ENCODE assay signal across 9 cellular contexts in the genomic region with DNA sequence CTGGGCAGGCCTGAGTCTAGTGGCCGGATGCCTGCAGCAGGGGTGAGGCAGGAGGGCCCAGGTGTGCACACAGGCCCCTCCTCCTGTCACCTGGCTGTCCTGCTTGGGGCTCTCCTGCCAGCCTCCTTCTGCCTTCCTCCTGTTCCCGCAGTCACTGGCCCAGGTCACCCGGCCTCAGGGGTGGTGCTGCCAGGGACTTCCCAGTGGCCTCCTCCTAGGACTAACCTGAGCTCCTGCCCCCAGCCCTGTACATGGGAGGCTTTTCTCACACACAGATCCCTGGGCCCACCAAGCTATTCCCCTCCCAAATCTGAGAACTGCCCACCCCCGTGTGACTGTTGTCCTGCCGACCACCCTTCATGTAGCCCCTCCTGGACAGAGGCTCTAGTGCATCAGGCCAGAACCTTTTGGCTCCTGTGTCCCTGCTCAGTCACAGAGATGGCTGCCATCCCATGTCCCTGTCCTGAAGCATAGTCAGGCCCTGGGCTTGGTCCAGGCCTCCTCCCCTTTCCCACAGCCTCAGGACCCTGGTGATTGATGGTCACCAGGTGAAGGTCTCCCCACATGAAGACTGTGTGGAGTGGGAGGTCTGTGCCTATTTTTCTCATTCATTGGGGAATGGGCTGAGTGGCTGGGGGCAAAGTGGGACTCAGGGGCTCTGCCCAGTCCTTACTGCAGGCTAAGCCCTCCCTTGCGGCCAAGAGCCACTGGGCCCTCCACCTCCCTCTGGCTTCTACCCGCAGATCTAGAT. TPM values are rescaled to one million over a fixed set of nuclear protein-coding genes. Genes with fewer than 3 reads are reported as not detected.
DNase-seq lines count a peak whose midpoint lies in the region; ATAC-seq and TF ChIP-seq lines count a peak whose summit lies in the region.
"Had no signal": no experiment of that assay in that cellular context is flagged by ENCODE, and none has a peak within 500 bp of the region (broad histone marks: within the 10 kb centered on the region; RNA-seq: fewer than 3 reads in every experiment).

No MANE protein-coding gene starts in this region.

- ATAC-seq in natural killer cell treated with Interleukin-12 subunit alpha and Interleukin-12 subunit beta and Interleukin-15 and Interleukin-18, amount 100 ng/mL, for 72 hours = peak in 1 of 2 donors; percentile 52
- no peak for ATAC-seq in HG02981 (IDR thresholded peaks at IDR 0.05; ENCODE audit: unreplicated experiment)

- peak overlapping the region; percentile 74 for H3K4me3 ChIP-seq in HUES6 (ENCODE audit: low read depth, low read length)

- H3K36me3 Mint-ChIP-seq in brain = no peaks in the 10 kb centered on the region
- no peaks in the 10 kb centered on the region for H3K36me3 Mint-ChIP-seq in natural killer cell treated with Interleukin-12 subunit alpha and Interleukin-12 subunit beta and Interleukin-15 and Interleukin-18, amount 100 ng/mL, for 72 hours

- peaks cover 98% of the 10 kb centered on the region for H3K27me3 Mint-ChIP-seq in brain
- H3K27me3 Mint-ChIP-seq in natural killer cell treated with Interleukin-12 subunit alpha and Interleukin-12 subunit beta and Interleukin-15 and Interleukin-18, amount 100 ng/mL, for 72 hours = peaks cover 58 to 77% of the 10 kb centered on the region in 2 donors

- H3K9me3 ChIP-seq in HUES6 (ENCODE audit: control insufficient read depth, insufficient read depth, low read depth, low read length) = no peaks in the 10 kb centered on the region

- H3K4me3 Mint-ChIP-seq in brain = peak overlapping the region; percentile 88 to 94 (median 89)
- peak overlapping the region; percentile 93 for H3K4me3 Mint-ChIP-seq in natural killer cell treated with Interleukin-12 subunit alpha and Interleukin-12 subunit beta and Interleukin-15 and Interleukin-18, amount 100 ng/mL, for 72 hours

- no peak for DNase-seq in natural killer cell treated with Interleukin-12 subunit alpha and Interleukin-12 subunit beta and Interleukin-15 and Interleukin-18, amount 100 ng/mL, for 72 hours (ENCODE audit: low spot score)
- DNase-seq in NCI-H446 treated with DMSO at 0.1 percent for 48 hours (lab: John Stamatoyannopoulos, UW) (no peak), NCI-H2171 (lab: John Stamatoyannopoulos, UW) (no peak), pons (ENCODE audit: low spot score) (no peak)

- peak overlapping the region; percentile 48; the same call in 1 of the 2 replicates for H3K27ac ChIP-seq in C4-2B
- H3K27ac ChIP-seq in HUES6 (ENCODE audit: low read depth, low read length) = no peak overlapping the region

- H3K4me1 Mint-ChIP-seq in brain = peaks cover 27% of the 10 kb centered on the region
- peaks cover 29% of the 10 kb centered on the region in 2 donors for H3K4me1 Mint-ChIP-seq in natural killer cell treated with Interleukin-12 subunit alpha and Interleukin-12 subunit beta and Interleukin-15 and Interleukin-18, amount 100 ng/mL, for 72 hours (ENCODE audit: low read depth in 2 of 2)

- peaks cover 10% of the 10 kb centered on the region for H3K4me1 ChIP-seq in HUES6 (ENCODE audit: control insufficient read depth, insufficient read depth, low read length)

- H3K9me3 Mint-ChIP-seq in brain = peaks cover 0 to 14% (median 0%) of the 10 kb centered on the region in 5 experiments
- H3K9me3 Mint-ChIP-seq in natural killer cell treated with Interleukin-12 subunit alpha and Interleukin-12 subunit beta and Interleukin-15 and Interleukin-18, amount 100 ng/mL, for 72 hours = no peaks in the 10 kb centered on the region

- no peaks in the 10 kb centered on the region for H3K36me3 ChIP-seq in HUES6 (ENCODE audit: control insufficient read depth, insufficient read depth, low read length)

- no peak overlapping the region for H3K9ac ChIP-seq in HUES6 (ENCODE audit: low read length)

- peaks cover 97% of the 10 kb centered on the region for H3K27me3 ChIP-seq in HUES6 (ENCODE audit: control insufficient read depth, insufficient read depth, low read length)

- H3K27ac Mint-ChIP-seq in brain = peak overlapping the region in 2 of 5 experiments; percentile 70 to 88
- peak overlapping the region in 1 of 2 donors; percentile 76 for H3K27ac Mint-ChIP-seq in natural killer cell treated with Interleukin-12 subunit alpha and Interleukin-12 subunit beta and Interleukin-15 and Interleukin-18, amount 100 ng/mL, for 72 hours

- TF ChIP-seq CTCF in C4-2B (conservative IDR thresholded peaks at IDR 0.05) (no peak), brain (conservative IDR thresholded peaks at IDR 0.05) (no peak)

RNA-seq across cellular contexts. Expression of a gene that starts 1.1 kb away (rescaled TPM):
- polyA plus RNA-seq in brain (ENCODE audit: insufficient read depth, low read depth, low replicate concordance) = 2.3 TPM
- 1 to 10 TPM in 1 of 2 donors, under 1 TPM in 1; 0.31 to 1.5 TPM for total RNA-seq in natural killer cell treated with Interleukin-12 subunit alpha and Interleukin-12 subunit beta and Interleukin-15 and Interleukin-18, amount 100 ng/mL, for 72 hours
- total RNA-seq: SK-MEL-5 had no signal

RNA-seq across cellular contexts. Expression of a gene that starts 20.8 kb away (rescaled TPM):
- 0.73 TPM for polyA plus RNA-seq in brain (ENCODE audit: insufficient read depth, low read depth, low replicate concordance)
- total RNA-seq in natural killer cell treated with Interleukin-12 subunit alpha and Interleukin-12 subunit beta and Interleukin-15 and Interleukin-18, amount 100 ng/mL, for 72 hours = 1 to 10 TPM in 1 of 2 donors, under 1 TPM in 1; 0.98 to 4.0 TPM

RNA-seq across cellular contexts. Expression of a gene that starts 39.7 kb away (rescaled TPM):
- not detected for polyA plus RNA-seq in brain (ENCODE audit: insufficient read depth, low read depth, low replicate concordance)
- under 1 TPM in 1 of 2 donors, not detected in 1; 0.43 TPM for total RNA-seq in natural killer cell treated with Interleukin-12 subunit alpha and Interleukin-12 subunit beta and Interleukin-15 and Interleukin-18, amount 100 ng/mL, for 72 hours
- total RNA-seq: SK-MEL-5 had no signal
